Comparison of ENCODE assay signal across 9 cellular contexts in genomic region chr4:52750819-52751348, GRCh38. TPM values are rescaled to one million over a fixed set of nuclear protein-coding genes. Genes with fewer than 3 reads are reported as not detected.
A peak's percentile ranks its signal among the peaks of the same experiment; 100 is the strongest.
DNase-seq lines count a peak whose midpoint lies in the region; ATAC-seq lines count a peak whose summit lies in the region.
"Had no signal": no experiment of that assay in that cellular context is flagged by ENCODE, and none has a peak within 500 bp of the region (broad histone marks: within the 10 kb centered on the region; RNA-seq: fewer than 3 reads in every experiment).

No MANE protein-coding gene starts in this region.

- no peak overlapping the region for H3K27ac Mint-ChIP-seq in activated naive CD4-positive, alpha-beta T cell treated with anti-CD3 and anti-CD28 coated beads, Interleukin-2, amount 10 ng/mL, durations not matched to agents 7 days and 5 days
- no peak overlapping the region for H3K27ac Mint-ChIP-seq in stimulated activated naive CD8-positive, alpha-beta T cell treated with anti-CD3 and anti-CD28 coated beads, Interleukin-15, Interleukin-2, amounts not matched to agents 100 ng/mL and 50 ng/mL, for 24 hours

- H3K36me3 Mint-ChIP-seq in activated naive CD4-positive, alpha-beta T cell treated with anti-CD3 and anti-CD28 coated beads, Interleukin-2, amount 10 ng/mL, durations not matched to agents 7 days and 5 days, result no peaks in the 10 kb centered on the region
- no peaks in the 10 kb centered on the region for H3K36me3 Mint-ChIP-seq in stimulated activated naive CD8-positive, alpha-beta T cell treated with anti-CD3 and anti-CD28 coated beads, Interleukin-15, Interleukin-2, amounts not matched to agents 100 ng/mL and 50 ng/mL, for 24 hours (ENCODE audit: low read depth)

- peak overlapping the region; percentile 47 for H3K4me3 Mint-ChIP-seq in activated naive CD4-positive, alpha-beta T cell treated with anti-CD3 and anti-CD28 coated beads, Interleukin-2, amount 10 ng/mL, durations not matched to agents 7 days and 5 days
- H3K4me3 Mint-ChIP-seq in stimulated activated naive CD8-positive, alpha-beta T cell treated with anti-CD3 and anti-CD28 coated beads, Interleukin-15, Interleukin-2, amounts not matched to agents 100 ng/mL and 50 ng/mL, for 24 hours, result peak overlapping the region; percentile 68

- peak; percentile 22 for DNase-seq in activated naive CD4-positive, alpha-beta T cell treated with anti-CD3 and anti-CD28 coated beads, Interleukin-2, amount 10 ng/mL, durations not matched to agents 7 days and 5 days
- DNase-seq in activated naive CD4-positive, alpha-beta T cell treated with Interleukin-2 at 50 U/mL for 16 hours, result no peak
- peak; percentile 2 for DNase-seq in central memory CD4-positive, alpha-beta T cell
- no peak for DNase-seq in left lobe of liver (ENCODE audit: low spot score)
- no peak for DNase-seq in NCI-H1105 treated with DMSO at 0.1 percent for 48 hours (lab: John Stamatoyannopoulos, UW)
- DNase-seq in NCI-H446 treated with DMSO at 0.1 percent for 48 hours (lab: John Stamatoyannopoulos, UW), result no peak

- peaks cover 3% of the 10 kb centered on the region for H3K4me1 Mint-ChIP-seq in activated naive CD4-positive, alpha-beta T cell treated with anti-CD3 and anti-CD28 coated beads, Interleukin-2, amount 10 ng/mL, durations not matched to agents 7 days and 5 days
- H3K4me1 Mint-ChIP-seq in stimulated activated naive CD8-positive, alpha-beta T cell treated with anti-CD3 and anti-CD28 coated beads, Interleukin-15, Interleukin-2, amounts not matched to agents 100 ng/mL and 50 ng/mL, for 24 hours (ENCODE audit: low read depth), result peaks cover 13% of the 10 kb centered on the region

- H3K9me3 Mint-ChIP-seq in activated naive CD4-positive, alpha-beta T cell treated with anti-CD3 and anti-CD28 coated beads, Interleukin-2, amount 10 ng/mL, durations not matched to agents 7 days and 5 days, result no peaks in the 10 kb centered on the region
- H3K9me3 Mint-ChIP-seq in stimulated activated naive CD8-positive, alpha-beta T cell treated with anti-CD3 and anti-CD28 coated beads, Interleukin-15, Interleukin-2, amounts not matched to agents 100 ng/mL and 50 ng/mL, for 24 hours, result no peaks in the 10 kb centered on the region

- ATAC-seq in left lobe of liver (peak; percentile 73), GM21423 (IDR thresholded peaks at IDR 0.05; ENCODE audit: unreplicated experiment) (no peak)

- peaks cover 56% of the 10 kb centered on the region for H3K27me3 Mint-ChIP-seq in activated naive CD4-positive, alpha-beta T cell treated with anti-CD3 and anti-CD28 coated beads, Interleukin-2, amount 10 ng/mL, durations not matched to agents 7 days and 5 days
- H3K27me3 Mint-ChIP-seq in stimulated activated naive CD8-positive, alpha-beta T cell treated with anti-CD3 and anti-CD28 coated beads, Interleukin-15, Interleukin-2, amounts not matched to agents 100 ng/mL and 50 ng/mL, for 24 hours, result peaks cover 60% of the 10 kb centered on the region

- CTCF ChIA-PET in activated naive CD4-positive, alpha-beta T cell treated with anti-CD3 and anti-CD28 coated beads, Interleukin-2, amount 10 ng/mL, durations not matched to agents 7 days and 5 days (lab: Charles Lee), result no interaction called here

RNA-seq across cellular contexts. Expression of gene ERVMER34-1, which starts 0.3 kb away (rescaled TPM):
- not detected for total RNA-seq in left lobe of liver
- total RNA-seq: T-helper 2 cell treated with Interferon-gamma antibody and Interleukin-4, amounts not matched to agents 100 ng/mL and 5 ng/mL, for 36 hours had no signal

Comparison
In these comparisons a context has a peak if more than half of its experiments do, and no peak if none do; other contexts are left out.
1. DNase-seq: peak in activated naive CD4-positive, alpha-beta T cell treated with anti-CD3 and anti-CD28 coated beads, Interleukin-2, amount 10 ng/mL, durations not matched to agents 7 days and 5 days (single experiment) and central memory CD4-positive, alpha-beta T cell (single experiment); none in activated naive CD4-positive, alpha-beta T cell treated with Interleukin-2 at 50 U/mL for 16 hours (single experiment), left lobe of liver (single experiment), NCI-H1105 treated with DMSO at 0.1 percent for 48 hours (single experiment) and NCI-H446 treated with DMSO at 0.1 percent for 48 hours (single experiment).